Comparison of ENCODE assay signal across 11 cellular contexts in genomic region chr1:96130432-96130831, GRCh38.
"Had no signal": no experiment of that assay in that cellular context is flagged by ENCODE, and none has a peak within 500 bp of the region (broad histone marks: within the 10 kb centered on the region; RNA-seq: fewer than 3 reads in every experiment).

No MANE protein-coding gene starts in this region.

- DNase-seq: activated B cell treated with CpG ODN at 0.5 μM for 24 hours; activated CD4-positive, alpha-beta memory T cell treated with anti-CD3 and anti-CD28 coated beads for 36 hours; activated CD4-positive, alpha-beta T cell treated with anti-CD3 and anti-CD28 coated beads for 4 hours; activated gamma-delta T cell treated with Interleukin-2 at 50 U/mL for 16 hours; activated T-cell treated with anti-CD3 and anti-CD28 coated beads for 4 hours; cerebellar nuclear complex; cortex of kidney; effector CD4-positive, alpha-beta T cell; spleen; stimulated activated naive CD4-positive, alpha-beta T cell; upper lobe of right lung had no signal
